1 cellular context compared by ENCODE assay signal in the genomic region with DNA sequence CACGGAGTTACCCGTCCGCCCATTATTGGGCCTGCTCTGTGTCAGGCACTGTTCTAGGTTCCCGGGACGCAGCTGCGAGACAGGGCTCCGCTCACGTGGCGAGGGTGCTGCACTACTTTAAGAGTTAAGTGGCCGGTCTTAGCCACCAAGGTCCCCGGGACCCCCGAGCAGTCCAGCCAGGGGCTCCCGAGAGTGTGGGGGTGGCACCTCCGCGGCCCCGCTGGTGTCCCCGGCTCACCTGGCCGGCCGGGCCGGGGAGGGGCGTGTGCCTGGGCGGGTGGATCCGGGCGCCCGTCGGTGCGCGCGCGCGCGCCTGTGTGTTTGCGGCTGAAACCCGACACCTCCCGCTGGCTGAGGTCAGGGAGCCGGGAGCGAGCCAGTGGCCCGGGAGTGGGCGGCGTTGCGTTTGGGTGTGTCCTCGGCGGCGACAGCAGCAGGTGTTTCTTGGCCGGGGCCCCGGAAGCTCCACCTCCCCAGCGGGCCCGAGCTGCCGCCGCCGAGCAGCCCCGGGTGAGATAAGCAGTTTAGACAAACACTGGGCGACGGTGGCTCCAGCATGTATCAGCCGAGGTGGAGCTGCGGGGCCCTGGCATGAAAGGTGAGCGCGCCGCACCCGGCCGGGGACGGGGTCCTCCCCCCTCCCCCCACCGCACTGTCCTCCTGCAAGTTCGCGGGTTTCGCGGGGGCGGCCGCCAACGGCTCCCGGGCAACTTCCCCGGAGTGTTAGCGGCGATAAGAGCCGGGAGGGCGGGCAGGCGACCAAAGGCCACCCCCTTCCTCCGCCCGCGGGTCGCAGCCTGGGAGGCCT.
TF ChIP-seq lines count a peak whose summit lies in the region.

A gene (plus strand): TSS at position 522 of the 808 bp plus-strand sequence. CDS start 70 bp downstream, at position 592.

TF ChIP-seq in HepG2, 621 proteins besides CTCF, POLR2A, EP300 and RAD21 (continued from another document and continues in another):
- TF ChIP-seq, protein P1, sequence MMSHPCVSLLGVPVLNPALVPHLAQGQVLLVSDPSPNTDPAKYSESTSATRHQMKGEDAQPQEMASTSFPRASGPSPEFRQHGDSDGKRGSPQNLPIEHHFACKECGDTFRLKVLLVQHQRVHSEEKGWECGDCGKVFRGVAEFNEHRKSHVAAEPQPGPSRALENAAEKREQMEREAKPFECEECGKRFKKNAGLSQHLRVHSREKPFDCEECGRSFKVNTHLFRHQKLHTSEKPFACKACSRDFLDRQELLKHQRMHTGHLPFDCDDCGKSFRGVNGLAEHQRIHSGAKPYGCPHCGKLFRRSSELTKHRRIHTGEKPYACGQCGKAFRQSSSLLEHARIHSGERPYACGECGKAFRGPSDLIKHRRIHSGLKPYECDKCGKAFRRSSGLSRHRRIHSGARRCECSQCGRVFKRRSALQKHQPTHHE (CRISPR knock-in tag; IDR thresholded peaks at IDR 0.05; ENCODE audit: borderline replicate concordance) = 0 out of 2 replicates have a peak, but pooled peaks have one; percentile 30
- no peak for TF ChIP-seq ZNF562 (CRISPR knock-in tag; IDR thresholded peaks at IDR 0.05; ENCODE audit: borderline replicate concordance)
- TF ChIP-seq ZNF12 (CRISPR knock-in tag; IDR thresholded peaks at IDR 0.05) = peak; percentile 87
- peak; percentile 47; the same call in 1 of the 2 replicates for TF ChIP-seq ZNF792 (CRISPR knock-in tag; IDR thresholded peaks at IDR 0.05)
- no peak for TF ChIP-seq MED8 (CRISPR knock-in tag; IDR thresholded peaks at IDR 0.05; ENCODE audit: insufficient replicate concordance)
- peak; percentile 48; the same call in 1 of the 2 replicates for TF ChIP-seq JDP2 (CRISPR knock-in tag; IDR thresholded peaks at IDR 0.05; ENCODE audit: borderline replicate concordance)
- TF ChIP-seq ZNF780A (CRISPR knock-in tag; IDR thresholded peaks at IDR 0.05) = 0 out of 2 replicates have a peak, but pooled peaks have one; percentile 73
- TF ChIP-seq, protein P2, sequence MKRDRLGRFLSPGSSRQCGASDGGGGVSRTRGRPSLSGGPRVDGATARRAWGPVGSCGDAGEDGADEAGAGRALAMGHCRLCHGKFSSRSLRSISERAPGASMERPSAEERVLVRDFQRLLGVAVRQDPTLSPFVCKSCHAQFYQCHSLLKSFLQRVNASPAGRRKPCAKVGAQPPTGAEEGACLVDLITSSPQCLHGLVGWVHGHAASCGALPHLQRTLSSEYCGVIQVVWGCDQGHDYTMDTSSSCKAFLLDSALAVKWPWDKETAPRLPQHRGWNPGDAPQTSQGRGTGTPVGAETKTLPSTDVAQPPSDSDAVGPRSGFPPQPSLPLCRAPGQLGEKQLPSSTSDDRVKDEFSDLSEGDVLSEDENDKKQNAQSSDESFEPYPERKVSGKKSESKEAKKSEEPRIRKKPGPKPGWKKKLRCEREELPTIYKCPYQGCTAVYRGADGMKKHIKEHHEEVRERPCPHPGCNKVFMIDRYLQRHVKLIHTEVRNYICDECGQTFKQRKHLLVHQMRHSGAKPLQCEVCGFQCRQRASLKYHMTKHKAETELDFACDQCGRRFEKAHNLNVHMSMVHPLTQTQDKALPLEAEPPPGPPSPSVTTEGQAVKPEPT (CRISPR knock-in tag; IDR thresholded peaks at IDR 0.05; ENCODE audit: low read depth) = no peak; the same call in 1 of the 2 replicates
- TF ChIP-seq HOXA5 (CRISPR knock-in tag; IDR thresholded peaks at IDR 0.05) = peak; percentile 61; the same call in 1 of the 2 replicates
- TF ChIP-seq MIER2 (CRISPR knock-in tag; IDR thresholded peaks at IDR 0.05) = no peak
- TF ChIP-seq, protein P3, sequence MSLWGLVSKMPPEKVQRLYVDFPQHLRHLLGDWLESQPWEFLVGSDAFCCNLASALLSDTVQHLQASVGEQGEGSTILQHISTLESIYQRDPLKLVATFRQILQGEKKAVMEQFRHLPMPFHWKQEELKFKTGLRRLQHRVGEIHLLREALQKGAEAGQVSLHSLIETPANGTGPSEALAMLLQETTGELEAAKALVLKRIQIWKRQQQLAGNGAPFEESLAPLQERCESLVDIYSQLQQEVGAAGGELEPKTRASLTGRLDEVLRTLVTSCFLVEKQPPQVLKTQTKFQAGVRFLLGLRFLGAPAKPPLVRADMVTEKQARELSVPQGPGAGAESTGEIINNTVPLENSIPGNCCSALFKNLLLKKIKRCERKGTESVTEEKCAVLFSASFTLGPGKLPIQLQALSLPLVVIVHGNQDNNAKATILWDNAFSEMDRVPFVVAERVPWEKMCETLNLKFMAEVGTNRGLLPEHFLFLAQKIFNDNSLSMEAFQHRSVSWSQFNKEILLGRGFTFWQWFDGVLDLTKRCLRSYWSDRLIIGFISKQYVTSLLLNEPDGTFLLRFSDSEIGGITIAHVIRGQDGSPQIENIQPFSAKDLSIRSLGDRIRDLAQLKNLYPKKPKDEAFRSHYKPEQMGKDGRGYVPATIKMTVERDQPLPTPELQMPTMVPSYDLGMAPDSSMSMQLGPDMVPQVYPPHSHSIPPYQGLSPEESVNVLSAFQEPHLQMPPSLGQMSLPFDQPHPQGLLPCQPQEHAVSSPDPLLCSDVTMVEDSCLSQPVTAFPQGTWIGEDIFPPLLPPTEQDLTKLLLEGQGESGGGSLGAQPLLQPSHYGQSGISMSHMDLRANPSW (CRISPR knock-in tag; IDR thresholded peaks at IDR 0.05; ENCODE audit: borderline replicate concordance) = no peak
- no peak for TF ChIP-seq SP1 (IDR thresholded peaks at IDR 0.05)
- no peak for TF ChIP-seq SP1 (CRISPR knock-in tag; IDR thresholded peaks at IDR 0.05)
- no peak; the same call in 1 of the 2 replicates for TF ChIP-seq ARNT2 (CRISPR knock-in tag; IDR thresholded peaks at IDR 0.05; ENCODE audit: low read depth)
- TF ChIP-seq ZNF264 (CRISPR knock-in tag; IDR thresholded peaks at IDR 0.05) = peak; percentile 61; the same call in 1 of the 2 replicates
- peak; percentile 70 for TF ChIP-seq ZNF451 (CRISPR knock-in tag; IDR thresholded peaks at IDR 0.05)
- TF ChIP-seq ZMYM4 (CRISPR knock-in tag; IDR thresholded peaks at IDR 0.05) = peak; percentile 12; the same call in 1 of the 2 replicates
- TF ChIP-seq NR2C2 (CRISPR knock-in tag; IDR thresholded peaks at IDR 0.05; ENCODE audit: borderline replicate concordance) = peak; percentile 82; the same call in 1 of the 2 replicates
- peak; percentile 61 for TF ChIP-seq ZSCAN29 (CRISPR knock-in tag; conservative IDR thresholded peaks at IDR 0.05)
- peak; percentile 40 for TF ChIP-seq ZNF883 (CRISPR knock-in tag; IDR thresholded peaks at IDR 0.05; ENCODE audit: not compliant biosample characterization)
- TF ChIP-seq, protein P4, sequence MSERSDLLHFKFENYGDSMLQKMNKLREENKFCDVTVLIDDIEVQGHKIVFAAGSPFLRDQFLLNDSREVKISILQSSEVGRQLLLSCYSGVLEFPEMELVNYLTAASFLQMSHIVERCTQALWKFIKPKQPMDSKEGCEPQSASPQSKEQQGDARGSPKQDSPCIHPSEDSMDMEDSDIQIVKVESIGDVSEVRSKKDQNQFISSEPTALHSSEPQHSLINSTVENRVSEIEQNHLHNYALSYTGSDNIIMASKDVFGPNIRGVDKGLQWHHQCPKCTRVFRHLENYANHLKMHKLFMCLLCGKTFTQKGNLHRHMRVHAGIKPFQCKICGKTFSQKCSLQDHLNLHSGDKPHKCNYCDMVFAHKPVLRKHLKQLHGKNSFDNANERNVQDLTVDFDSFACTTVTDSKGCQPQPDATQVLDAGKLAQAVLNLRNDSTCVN (CRISPR knock-in tag; IDR thresholded peaks at IDR 0.05; ENCODE audit: borderline replicate concordance) = peak; percentile 55; the same call in 1 of the 2 replicates
- TF ChIP-seq ZNF558 (CRISPR knock-in tag; IDR thresholded peaks at IDR 0.05; ENCODE audit: borderline replicate concordance) = peak; percentile 73; the same call in 1 of the 2 replicates
- TF ChIP-seq ZNF761 (CRISPR knock-in tag; conservative IDR thresholded peaks at IDR 0.05) = peak; percentile 74
- TF ChIP-seq, protein P5, sequence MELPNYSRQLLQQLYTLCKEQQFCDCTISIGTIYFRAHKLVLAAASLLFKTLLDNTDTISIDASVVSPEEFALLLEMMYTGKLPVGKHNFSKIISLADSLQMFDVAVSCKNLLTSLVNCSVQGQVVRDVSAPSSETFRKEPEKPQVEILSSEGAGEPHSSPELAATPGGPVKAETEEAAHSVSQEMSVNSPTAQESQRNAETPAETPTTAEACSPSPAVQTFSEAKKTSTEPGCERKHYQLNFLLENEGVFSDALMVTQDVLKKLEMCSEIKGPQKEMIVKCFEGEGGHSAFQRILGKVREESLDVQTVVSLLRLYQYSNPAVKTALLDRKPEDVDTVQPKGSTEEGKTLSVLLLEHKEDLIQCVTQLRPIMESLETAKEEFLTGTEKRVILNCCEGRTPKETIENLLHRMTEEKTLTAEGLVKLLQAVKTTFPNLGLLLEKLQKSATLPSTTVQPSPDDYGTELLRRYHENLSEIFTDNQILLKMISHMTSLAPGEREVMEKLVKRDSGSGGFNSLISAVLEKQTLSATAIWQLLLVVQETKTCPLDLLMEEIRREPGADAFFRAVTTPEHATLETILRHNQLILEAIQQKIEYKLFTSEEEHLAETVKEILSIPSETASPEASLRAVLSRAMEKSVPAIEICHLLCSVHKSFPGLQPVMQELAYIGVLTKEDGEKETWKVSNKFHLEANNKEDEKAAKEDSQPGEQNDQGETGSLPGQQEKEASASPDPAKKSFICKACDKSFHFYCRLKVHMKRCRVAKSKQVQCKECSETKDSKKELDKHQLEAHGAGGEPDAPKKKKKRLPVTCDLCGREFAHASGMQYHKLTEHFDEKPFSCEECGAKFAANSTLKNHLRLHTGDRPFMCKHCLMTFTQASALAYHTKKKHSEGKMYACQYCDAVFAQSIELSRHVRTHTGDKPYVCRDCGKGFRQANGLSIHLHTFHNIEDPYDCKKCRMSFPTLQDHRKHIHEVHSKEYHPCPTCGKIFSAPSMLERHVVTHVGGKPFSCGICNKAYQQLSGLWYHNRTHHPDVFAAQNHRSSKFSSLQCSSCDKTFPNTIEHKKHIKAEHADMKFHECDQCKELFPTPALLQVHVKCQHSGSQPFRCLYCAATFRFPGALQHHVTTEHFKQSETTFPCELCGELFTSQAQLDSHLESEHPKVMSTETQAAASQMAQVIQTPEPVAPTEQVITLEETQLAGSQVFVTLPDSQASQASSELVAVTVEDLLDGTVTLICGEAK (IDR thresholded peaks at IDR 0.05) = no peak
- TF ChIP-seq, protein P5 (CRISPR knock-in tag; IDR thresholded peaks at IDR 0.05) = peak; percentile 42; the same call in 1 of the 2 replicates
- TF ChIP-seq TCF7 (IDR thresholded peaks at IDR 0.05; ENCODE audit: low read depth) = 0 out of 2 replicates have a peak, but pooled peaks have one; percentile 46
- TF ChIP-seq MTF1 (CRISPR knock-in tag; IDR thresholded peaks at IDR 0.05) = no peak
- TF ChIP-seq ZNF737 (CRISPR knock-in tag; IDR thresholded peaks at IDR 0.05; ENCODE audit: borderline replicate concordance) = peak; percentile 24; the same call in 1 of the 2 replicates
- TF ChIP-seq, protein P6, sequence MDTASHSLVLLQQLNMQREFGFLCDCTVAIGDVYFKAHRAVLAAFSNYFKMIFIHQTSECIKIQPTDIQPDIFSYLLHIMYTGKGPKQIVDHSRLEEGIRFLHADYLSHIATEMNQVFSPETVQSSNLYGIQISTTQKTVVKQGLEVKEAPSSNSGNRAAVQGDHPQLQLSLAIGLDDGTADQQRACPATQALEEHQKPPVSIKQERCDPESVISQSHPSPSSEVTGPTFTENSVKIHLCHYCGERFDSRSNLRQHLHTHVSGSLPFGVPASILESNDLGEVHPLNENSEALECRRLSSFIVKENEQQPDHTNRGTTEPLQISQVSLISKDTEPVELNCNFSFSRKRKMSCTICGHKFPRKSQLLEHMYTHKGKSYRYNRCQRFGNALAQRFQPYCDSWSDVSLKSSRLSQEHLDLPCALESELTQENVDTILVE (CRISPR knock-in tag; IDR thresholded peaks at IDR 0.05) = peak; percentile 98
- TF ChIP-seq, protein P7, sequence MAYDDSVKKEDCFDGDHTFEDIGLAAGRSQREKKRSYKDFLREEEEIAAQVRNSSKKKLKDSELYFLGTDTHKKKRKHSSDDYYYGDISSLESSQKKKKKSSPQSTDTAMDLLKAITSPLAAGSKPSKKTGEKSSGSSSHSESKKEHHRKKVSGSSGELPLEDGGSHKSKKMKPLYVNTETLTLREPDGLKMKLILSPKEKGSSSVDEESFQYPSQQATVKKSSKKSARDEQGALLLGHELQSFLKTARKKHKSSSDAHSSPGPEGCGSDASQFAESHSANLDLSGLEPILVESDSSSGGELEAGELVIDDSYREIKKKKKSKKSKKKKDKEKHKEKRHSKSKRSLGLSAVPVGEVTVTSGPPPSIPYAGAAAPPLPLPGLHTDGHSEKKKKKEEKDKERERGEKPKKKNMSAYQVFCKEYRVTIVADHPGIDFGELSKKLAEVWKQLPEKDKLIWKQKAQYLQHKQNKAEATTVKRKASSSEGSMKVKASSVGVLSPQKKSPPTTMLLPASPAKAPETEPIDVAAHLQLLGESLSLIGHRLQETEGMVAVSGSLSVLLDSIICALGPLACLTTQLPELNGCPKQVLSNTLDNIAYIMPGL (CRISPR knock-in tag; IDR thresholded peaks at IDR 0.05; ENCODE audit: borderline replicate concordance in 1 of 2, low read depth in 1 of 2) = peak; percentile 65 to 73; a peak in 1 of 4 replicates
- peak; percentile 28; the same call in 1 of the 2 replicates for TF ChIP-seq HMG20A (CRISPR knock-in tag; IDR thresholded peaks at IDR 0.05; ENCODE audit: borderline replicate concordance)
- peak; percentile 6; the same call in 1 of the 2 replicates for TF ChIP-seq RFX5 (IDR thresholded peaks at IDR 0.05; ENCODE audit: low read depth, low read length)
- TF ChIP-seq EEA1 (CRISPR knock-in tag; IDR thresholded peaks at IDR 0.05; ENCODE audit: borderline replicate concordance) = peak; percentile 36; the same call in 1 of the 2 replicates
- 0 out of 2 replicates have a peak, but pooled peaks have one; percentile 27 for TF ChIP-seq ZNF256 (CRISPR knock-in tag; conservative IDR thresholded peaks at IDR 0.05)
- TF ChIP-seq DNMT1 (CRISPR knock-in tag; IDR thresholded peaks at IDR 0.05) = 0 out of 2 replicates have a peak, but pooled peaks have one; percentile 29
- peak; percentile 58; the same call in 1 of the 2 replicates for TF ChIP-seq ZNF225 (CRISPR knock-in tag; IDR thresholded peaks at IDR 0.05)
